Comparison of ENCODE assay signal across 20 cellular contexts in genomic region chr3:128195369-128195768, GRCh38. TPM values are rescaled to one million over a fixed set of nuclear protein-coding genes. Genes with fewer than 3 reads are reported as not detected.
DNase-seq lines count a peak whose midpoint lies in the region; ATAC-seq and TF ChIP-seq lines count a peak whose summit lies in the region.
"Had no signal": no experiment of that assay in that cellular context is flagged by ENCODE, and none has a peak within 500 bp of the region (broad histone marks: within the 10 kb centered on the region; RNA-seq: fewer than 3 reads in every experiment).

No MANE protein-coding gene starts in this region.

- H3K9me3 ChIP-seq in BE2C (no peaks in the 10 kb centered on the region), cardiac muscle cell (ENCODE audit: low read depth) (no peaks in the 10 kb centered on the region)
- H3K9me3 ChIP-seq: A549 had no signal

- H3K4me1 ChIP-seq in BE2C = peaks cover 24% of the 10 kb centered on the region
- peaks cover 30% of the 10 kb centered on the region for H3K4me1 ChIP-seq in cardiac muscle cell (ENCODE audit: low read depth)

- no peaks in the 10 kb centered on the region for H3K9me3 Mint-ChIP-seq in nephron
- H3K9me3 Mint-ChIP-seq: activated naive CD8-positive, alpha-beta T cell treated with anti-CD3 and anti-CD28 coated beads, Interleukin-2, amount 10 ng/mL, durations not matched to agents 7 days and 5 days; activated T-helper 17 cell treated with anti-CD3 and anti-CD28 coated beads, Interleukin-2, amount 50 U/mL, for 72 hours; T-helper 2 cell treated with Interferon-gamma antibody and Interleukin-4, amounts not matched to agents 5 μg/mL and 100 μg/mL, for 36 hours had no signal

- H3K27me3 ChIP-seq in BE2C (no peaks in the 10 kb centered on the region), cardiac muscle cell (no peaks in the 10 kb centered on the region)

- no peak overlapping the region for H3K4me3 ChIP-seq in BE2C (ENCODE audit: low read depth, low read length)
- no peak overlapping the region for H3K4me3 ChIP-seq in cardiac muscle cell
- H3K4me3 ChIP-seq: A549, GM23248 had no signal

- DNase-seq in BE2C (peak; percentile 75), SK-N-DZ (ENCODE audit: low spot score) (peak; percentile 48), cardiac muscle cell (ENCODE audit: low read depth in 1 of 2, low spot score in 1 of 2) (peak in 1 of 2 donors; percentile 45), hippocampal formation (lab: John Stamatoyannopoulos, UW) (no peak), erythroblast (lab: John Stamatoyannopoulos, UW) (no peak), cerebellum (ENCODE audit: low spot score) (no peak)
- DNase-seq: activated CD8-positive, alpha-beta memory T cell treated with anti-CD3 and anti-CD28 coated beads, Interleukin-2, amount 50 U/mL, for 4 hours; activated naive CD8-positive, alpha-beta T cell treated with anti-CD3 and anti-CD28 coated beads, Interleukin-2, amount 10 ng/mL, durations not matched to agents 7 days and 5 days; glutamatergic neuron; GM23248; NCI-H2081; retina; WERI-Rb-1 had no signal

- H3K27ac ChIP-seq in cardiac muscle cell = peak overlapping the region; percentile 82
- H3K27ac ChIP-seq: A549, GM23248, WERI-Rb-1 had no signal

- no peak for TF ChIP-seq POLR2A in erythroblast (IDR thresholded peaks at IDR 0.05; ENCODE audit: low read length)

- H3K27me3 Mint-ChIP-seq in nephron (ENCODE audit: low read depth) = no peaks in the 10 kb centered on the region
- H3K27me3 Mint-ChIP-seq: activated naive CD8-positive, alpha-beta T cell treated with anti-CD3 and anti-CD28 coated beads, Interleukin-2, amount 10 ng/mL, durations not matched to agents 7 days and 5 days; activated T-helper 17 cell treated with anti-CD3 and anti-CD28 coated beads, Interleukin-2, amount 50 U/mL, for 72 hours; B cell had no signal

- H3K36me3 ChIP-seq in BE2C = no peaks in the 10 kb centered on the region
- H3K36me3 ChIP-seq in cardiac muscle cell = no peaks in the 10 kb centered on the region
- H3K36me3 ChIP-seq: WERI-Rb-1 had no signal

- TF ChIP-seq CTCF in BE2C (IDR thresholded peaks at IDR 0.05; ENCODE audit: low read depth, low read length) = no peak
- no peak for TF ChIP-seq CTCF in cardiac muscle cell (IDR thresholded peaks at IDR 0.05; ENCODE audit: low read depth, low read length)
- no peak for TF ChIP-seq CTCF in nephron (IDR thresholded peaks at IDR 0.05; ENCODE audit: unreplicated experiment in 3 of 3)

- ATAC-seq in GM18511 (IDR thresholded peaks at IDR 0.05; ENCODE audit: unreplicated experiment) = no peak
- ATAC-seq: A549; activated T-helper 17 cell treated with anti-CD3 and anti-CD28 coated beads, Interleukin-2, amount 50 U/mL, for 72 hours; left lobe of liver had no signal

- no peaks in the 10 kb centered on the region for H3K36me3 Mint-ChIP-seq in nephron (ENCODE audit: low read depth)

- peaks cover 39% of the 10 kb centered on the region for H3K4me1 Mint-ChIP-seq in nephron

- H3K4me3 Mint-ChIP-seq in nephron = peak overlapping the region in 1 of 3 experiments; percentile 9
- H3K4me3 Mint-ChIP-seq: activated naive CD8-positive, alpha-beta T cell treated with anti-CD3 and anti-CD28 coated beads, Interleukin-2, amount 10 ng/mL, durations not matched to agents 7 days and 5 days; activated T-helper 17 cell treated with anti-CD3 and anti-CD28 coated beads, Interleukin-2, amount 50 U/mL, for 72 hours; B cell; T-helper 2 cell treated with Interferon-gamma antibody and Interleukin-4, amounts not matched to agents 5 μg/mL and 100 μg/mL, for 36 hours had no signal

- H3K27ac Mint-ChIP-seq in nephron = peak overlapping the region; percentile 78 to 97 (median 90)
- H3K27ac Mint-ChIP-seq: activated naive CD8-positive, alpha-beta T cell treated with anti-CD3 and anti-CD28 coated beads, Interleukin-2, amount 10 ng/mL, durations not matched to agents 7 days and 5 days; activated T-helper 17 cell treated with anti-CD3 and anti-CD28 coated beads, Interleukin-2, amount 50 U/mL, for 72 hours; B cell; T-helper 2 cell treated with Interferon-gamma antibody and Interleukin-4, amounts not matched to agents 5 μg/mL and 100 μg/mL, for 36 hours had no signal

RNA-seq across cellular contexts. Expression of gene EEFSEC, which starts 42.1 kb away (rescaled TPM):
- polyA plus RNA-seq in BE2C (2012; ENCODE audit: insufficient read depth, insufficient read length, low read depth) = 38.0 TPM
- polyA plus RNA-seq in SK-N-DZ (2014; cell fraction: cytosol; rRNA removed) = 5.0 and 7.9 TPM in 2 replicates
- polyA plus RNA-seq in SK-N-DZ (2014; cell fraction: nucleus; rRNA removed) = 9.0 and 10.0 TPM in 2 replicates
- total RNA-seq in cardiac muscle cell (23.0 and 26.7 TPM in 2 replicates), cerebellum (5.8 TPM)
- 47.9 and 52.0 TPM in 2 replicates for polyA plus RNA-seq in cardiac muscle cell

Comparison
In these comparisons a context has a peak if more than half of its experiments do, and no peak if none do; other contexts are left out.
1. DNase-seq: peak in BE2C (single experiment) and SK-N-DZ (single experiment); none in hippocampal formation (0 of 2), erythroblast (0 of 2) and cerebellum (single experiment).